ENCODE assay signal across 10 cellular contexts in genomic region chr17:66691644-66692500, GRCh38.
A peak's percentile ranks its signal among the peaks of the same experiment; 100 is the strongest.
DNase-seq lines count a peak whose midpoint lies in the region; ATAC-seq and TF ChIP-seq lines count a peak whose summit lies in the region.
"Had no signal": no experiment of that assay in that cellular context is flagged by ENCODE, and none has a peak within 500 bp of the region (broad histone marks: within the 10 kb centered on the region; RNA-seq: fewer than 3 reads in every experiment).

No MANE protein-coding gene starts in this region.

- no peaks in the 10 kb centered on the region for H3K27me3 ChIP-seq in SJSA1 (replicated peaks)
- H3K27me3 ChIP-seq in spleen (replicated peaks in 1 of 7) = no peaks in the 10 kb centered on the region

- H3K4me1 ChIP-seq in SJSA1 (replicated peaks) (peaks cover 29% of the 10 kb centered on the region), spleen (peaks cover 0 to 19% (median 8%) of the 10 kb centered on the region in 6 donors)

- H3K4me1 Mint-ChIP-seq in activated CD4-positive, alpha-beta T cell treated with anti-CD3 and anti-CD28 coated beads for 36 hours = peaks cover 5% of the 10 kb centered on the region
- no peaks in the 10 kb centered on the region for H3K4me1 Mint-ChIP-seq in glutamatergic neuron (ENCODE audit: low read depth, unreplicated experiment)

- POLR2A ChIA-PET in activated CD4-positive, alpha-beta T cell treated with anti-CD3 and anti-CD28 coated beads for 36 hours (lab: Charles Lee) = no interaction called here

- H3K27me3 Mint-ChIP-seq in activated CD4-positive, alpha-beta T cell treated with anti-CD3 and anti-CD28 coated beads for 36 hours = no peaks in the 10 kb centered on the region
- H3K27me3 Mint-ChIP-seq in glutamatergic neuron (ENCODE audit: unreplicated experiment) = no peaks in the 10 kb centered on the region
- H3K27me3 Mint-ChIP-seq: activated naive CD4-positive, alpha-beta T cell treated with anti-CD3 and anti-CD28 coated beads, Interleukin-2, amount 50 U/mL, for 24 hours; CD4-positive, alpha-beta T cell had no signal

- TF ChIP-seq POLR2A in spleen (IDR thresholded peaks at IDR 0.05) = no peak

- intact Hi-C loops in activated CD4-positive, alpha-beta T cell treated with anti-CD3 and anti-CD28 coated beads for 36 hours (cut with DNase I, micrococcal nuclease) = no loop called here
- intact Hi-C loops in spleen (cut with DNase I; ENCODE audit: low total_unique reads) = no loop called here

- no peak overlapping the region for H3K4me3 Mint-ChIP-seq in activated CD4-positive, alpha-beta T cell treated with anti-CD3 and anti-CD28 coated beads for 36 hours
- H3K4me3 Mint-ChIP-seq in glutamatergic neuron (ENCODE audit: unreplicated experiment) = no peak overlapping the region
- H3K4me3 Mint-ChIP-seq: activated naive CD4-positive, alpha-beta T cell treated with anti-CD3 and anti-CD28 coated beads, Interleukin-2, amount 50 U/mL, for 24 hours; CD4-positive, alpha-beta T cell had no signal

- peak overlapping the region; percentile 23 for H3K27ac Mint-ChIP-seq in activated CD4-positive, alpha-beta T cell treated with anti-CD3 and anti-CD28 coated beads for 36 hours
- H3K27ac Mint-ChIP-seq in glutamatergic neuron (ENCODE audit: unreplicated experiment) = no peak overlapping the region
- H3K27ac Mint-ChIP-seq: activated naive CD4-positive, alpha-beta T cell treated with anti-CD3 and anti-CD28 coated beads, Interleukin-2, amount 50 U/mL, for 24 hours; CD4-positive, alpha-beta T cell had no signal

- H3K27ac ChIP-seq in SJSA1 (peak overlapping the region; percentile 25), spleen (peak overlapping the region in 7 of 8 donors; percentile 54 to 77 (median 61))

- no peaks in the 10 kb centered on the region for H3K9me3 ChIP-seq in SJSA1 (replicated peaks)
- peaks cover 0 to 3% (median 0%) of the 10 kb centered on the region in 8 donors for H3K9me3 ChIP-seq in spleen

- H3K36me3 Mint-ChIP-seq in activated CD4-positive, alpha-beta T cell treated with anti-CD3 and anti-CD28 coated beads for 36 hours (ENCODE audit: low read depth) = peaks cover 81% of the 10 kb centered on the region
- peaks cover 2% of the 10 kb centered on the region for H3K36me3 Mint-ChIP-seq in glutamatergic neuron (ENCODE audit: unreplicated experiment)

- no peak for DNase-seq in activated CD4-positive, alpha-beta T cell treated with anti-CD3 and anti-CD28 coated beads for 36 hours
- DNase-seq in activated CD4-positive, alpha-beta T cell treated with anti-CD3 and anti-CD28 coated beads for 4 hours = no peak
- DNase-seq in SJSA1 (ENCODE audit: low read depth in 1 of 2, low spot score in 2 of 2) (peak; percentile 69 to 72), fibroblast of the aortic adventitia (ENCODE audit: low read depth) (peak; percentile 26), spleen (no peak), NCI-H1694 (lab: John Stamatoyannopoulos, UW) (no peak), glutamatergic neuron (no peak)
- DNase-seq: CD4-positive, alpha-beta T cell had no signal

- H3K36me3 ChIP-seq in SJSA1 (peaks cover 52% of the 10 kb centered on the region), spleen (peaks cover 0 to 36% (median 12%) of the 10 kb centered on the region in 6 donors)

- CTCF ChIA-PET in activated CD4-positive, alpha-beta T cell treated with anti-CD3 and anti-CD28 coated beads for 36 hours (lab: Charles Lee) = interaction anchor here (0.6 kb wide), 1 partner anchor 35 kb away, joined by 3 read pairs; no protein-coding TSS in a partner anchor

- ATAC-seq in activated CD4-positive, alpha-beta T cell treated with anti-CD3 and anti-CD28 coated beads for 36 hours = no peak
- ATAC-seq in GM21619 (IDR thresholded peaks at IDR 0.05; ENCODE audit: unreplicated experiment) = no peak

- TF ChIP-seq CTCF in fibroblast of the aortic adventitia (IDR thresholded peaks at IDR 0.05; ENCODE audit: insufficient read depth, low read length) = no peak
- no peak for TF ChIP-seq CTCF in spleen (IDR thresholded peaks at IDR 0.05 in 8 of 11, conservative IDR thresholded peaks at IDR 0.05 in 3 of 11)
- TF ChIP-seq CTCF in glutamatergic neuron (IDR thresholded peaks at IDR 0.05; ENCODE audit: partially characterized antibody, unreplicated experiment) = no peak

- 43 to 65% (median 60%) methylated on average over 13 of the region's 13 CpGs for WGBS in spleen, 5 donors

- H3K4me3 ChIP-seq in SJSA1 (no peak overlapping the region), fibroblast of the aortic adventitia (ENCODE audit: low read depth, low read length) (no peak overlapping the region), spleen (no peak overlapping the region)

- H3K9me3 Mint-ChIP-seq in activated CD4-positive, alpha-beta T cell treated with anti-CD3 and anti-CD28 coated beads for 36 hours (ENCODE audit: low read depth) = peaks cover 2% of the 10 kb centered on the region
- H3K9me3 Mint-ChIP-seq in glutamatergic neuron (ENCODE audit: unreplicated experiment) = no peaks in the 10 kb centered on the region
- H3K9me3 Mint-ChIP-seq: activated naive CD4-positive, alpha-beta T cell treated with anti-CD3 and anti-CD28 coated beads, Interleukin-2, amount 50 U/mL, for 24 hours; CD4-positive, alpha-beta T cell had no signal

Comparison
In these comparisons a context has a peak if more than half of its experiments do, and no peak if none do; other contexts are left out.
1. DNase-seq: peak in SJSA1 (2 of 2) and fibroblast of the aortic adventitia (single experiment); none in activated CD4-positive, alpha-beta T cell treated with anti-CD3 and anti-CD28 coated beads for 36 hours (single experiment), activated CD4-positive, alpha-beta T cell treated with anti-CD3 and anti-CD28 coated beads for 4 hours (0 of 2), spleen (single experiment), NCI-H1694 (single experiment) and glutamatergic neuron (single experiment).